Comparison of ENCODE assay signal across 2 cellular contexts in the genomic region with DNA sequence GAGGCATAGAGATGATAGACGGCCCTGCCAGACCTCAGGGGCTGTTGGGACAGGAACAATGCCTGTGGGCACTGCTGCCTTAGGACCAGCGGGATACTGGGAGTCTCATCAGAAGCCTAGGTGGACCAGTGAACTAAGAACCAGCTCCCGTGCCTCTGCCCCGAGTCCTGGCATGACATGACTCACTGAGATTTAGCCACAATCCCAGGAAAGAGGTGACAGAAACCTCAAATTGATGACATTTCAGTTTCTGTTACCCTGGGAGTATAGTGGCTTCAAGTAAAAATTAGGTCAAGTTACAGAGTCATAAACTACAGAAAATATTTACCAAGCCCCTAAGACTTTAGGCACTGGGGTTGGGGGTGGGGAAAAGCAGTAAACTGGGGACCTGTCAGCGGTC.
TF ChIP-seq lines count a peak whose summit lies in the region.

No MANE protein-coding gene starts in this region.

TF ChIP-seq in IMR-90, 13 proteins besides CTCF, POLR2A, EP300 and RAD21 (continued from another document):
- TF ChIP-seq, protein P1, sequence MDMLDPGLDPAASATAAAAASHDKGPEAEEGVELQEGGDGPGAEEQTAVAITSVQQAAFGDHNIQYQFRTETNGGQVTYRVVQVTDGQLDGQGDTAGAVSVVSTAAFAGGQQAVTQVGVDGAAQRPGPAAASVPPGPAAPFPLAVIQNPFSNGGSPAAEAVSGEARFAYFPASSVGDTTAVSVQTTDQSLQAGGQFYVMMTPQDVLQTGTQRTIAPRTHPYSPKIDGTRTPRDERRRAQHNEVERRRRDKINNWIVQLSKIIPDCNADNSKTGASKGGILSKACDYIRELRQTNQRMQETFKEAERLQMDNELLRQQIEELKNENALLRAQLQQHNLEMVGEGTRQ (IDR thresholded peaks at IDR 0.05; ENCODE audit: low read depth, low read length): no peak
- TF ChIP-seq NFE2L2 (IDR thresholded peaks at IDR 0.05; ENCODE audit: low read depth, low read length) (no peak), BHLHE40 (IDR thresholded peaks at IDR 0.05; ENCODE audit: low read depth, low read length) (no peak), SMC3 (IDR thresholded peaks at IDR 0.05; ENCODE audit: low read depth, low read length) (no peak), FOS (IDR thresholded peaks at IDR 0.05; ENCODE audit: low read depth, low read length) (no peak), MAZ (IDR thresholded peaks at IDR 0.05; ENCODE audit: borderline replicate concordance, low read depth, low read length) (no peak), CEBPB (IDR thresholded peaks at IDR 0.05; ENCODE audit: low read depth, low read length) (no peak), CHD1 (IDR thresholded peaks at IDR 0.05; ENCODE audit: low read depth, low read length) (no peak), RFX5 (IDR thresholded peaks at IDR 0.05; ENCODE audit: low read depth, low read length) (no peak), RCOR1 (IDR thresholded peaks at IDR 0.05; ENCODE audit: insufficient replicate concordance, low read length) (no peak), MXI1 (IDR thresholded peaks at IDR 0.05; ENCODE audit: borderline replicate concordance, low read depth, low read length) (no peak)
- TF ChIP-seq, protein P2, sequence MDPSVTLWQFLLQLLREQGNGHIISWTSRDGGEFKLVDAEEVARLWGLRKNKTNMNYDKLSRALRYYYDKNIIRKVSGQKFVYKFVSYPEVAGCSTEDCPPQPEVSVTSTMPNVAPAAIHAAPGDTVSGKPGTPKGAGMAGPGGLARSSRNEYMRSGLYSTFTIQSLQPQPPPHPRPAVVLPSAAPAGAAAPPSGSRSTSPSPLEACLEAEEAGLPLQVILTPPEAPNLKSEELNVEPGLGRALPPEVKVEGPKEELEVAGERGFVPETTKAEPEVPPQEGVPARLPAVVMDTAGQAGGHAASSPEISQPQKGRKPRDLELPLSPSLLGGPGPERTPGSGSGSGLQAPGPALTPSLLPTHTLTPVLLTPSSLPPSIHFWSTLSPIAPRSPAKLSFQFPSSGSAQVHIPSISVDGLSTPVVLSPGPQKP (IDR thresholded peaks at IDR 0.05; ENCODE audit: borderline replicate concordance, low read depth, low read length): no peak

TF ChIP-seq in K562, 482 proteins besides CTCF, POLR2A, EP300 and RAD21 (continued from another document):
- TF ChIP-seq, protein P3, sequence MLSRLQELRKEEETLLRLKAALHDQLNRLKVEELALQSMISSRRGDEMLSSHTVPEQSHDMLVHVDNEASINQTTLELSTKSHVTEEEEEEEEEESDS (CRISPR knock-in tag; IDR thresholded peaks at IDR 0.05): no peak
- 0 out of 2 replicates have a peak, but pooled peaks have one; percentile 40 for TF ChIP-seq ZNF316 (IDR thresholded peaks at IDR 0.05)
- TF ChIP-seq SRSF7 (optimal IDR thresholded peaks at IDR 0.05; ENCODE audit: low read depth, low read length): no peak
- TF ChIP-seq RNF2 (IDR thresholded peaks at IDR 0.05): no peak
- no peak for TF ChIP-seq ESRRA (IDR thresholded peaks at IDR 0.05; ENCODE audit: borderline replicate concordance, low read depth)
- no peak for TF ChIP-seq ZNF707 (CRISPR knock-in tag; conservative IDR thresholded peaks at IDR 0.05)
